20 cellular contexts compared by ENCODE assay signal in genomic region chr12:12874014-12874413, GRCh38. TPM values are rescaled to one million over a fixed set of nuclear protein-coding genes. Genes with fewer than 3 reads are reported as not detected.
DNase-seq lines count a peak whose midpoint lies in the region; ATAC-seq, FAIRE-seq and TF ChIP-seq lines count a peak whose summit lies in the region.
"Had no signal": no experiment of that assay in that cellular context is flagged by ENCODE, and none has a peak within 500 bp of the region (broad histone marks: within the 10 kb centered on the region; RNA-seq: fewer than 3 reads in every experiment).

No MANE protein-coding gene starts in this region.

- WGBS in A549 (ENCODE audit: missing lambda C conversion rate) = 71% methylated on average over 1 of the region's 1 CpG
- WGBS in HepG2 (ENCODE audit: low lambda C conversion rate) = 60% methylated on average over 1 of the region's 1 CpG

- in situ Hi-C loops in HepG2 (cut with HindIII; ENCODE audit: extremely low pct_ligation_motif_present, low pct_unique_long_range_greater_than_20kb) = loop anchor here (5.0 kb wide), 1 partner anchor 37 kb away; no protein-coding TSS in a partner anchor

- peaks cover 47% of the 10 kb centered on the region for H3K4me1 Mint-ChIP-seq in mesothelial cell of epicardium
- no peaks in the 10 kb centered on the region for H3K4me1 Mint-ChIP-seq in T-helper 2 cell treated with Interferon-gamma antibody and Interleukin-4, amounts not matched to agents 5 μg/mL and 100 μg/mL, for 36 hours (ENCODE audit: low read depth)
- H3K4me1 Mint-ChIP-seq: activated naive CD8-positive, alpha-beta T cell treated with anti-CD3 and anti-CD28 coated beads, Interleukin-2, amount 50 U/mL, for 24 hours had no signal

- TF ChIP-seq EP300 in A549 (IDR thresholded peaks at IDR 0.05) = no peak
- no peak for TF ChIP-seq EP300 in HepG2 (IDR thresholded peaks at IDR 0.05; ENCODE audit: low read depth in 2 of 2, low read length in 2 of 2)
- TF ChIP-seq EP300 in HepG2 (CRISPR knock-in tag; IDR thresholded peaks at IDR 0.05; ENCODE audit: borderline replicate concordance) = no peak

- no peaks in the 10 kb centered on the region for H3K27me3 Mint-ChIP-seq in mesothelial cell of epicardium (ENCODE audit: low read depth)
- no peaks in the 10 kb centered on the region for H3K27me3 Mint-ChIP-seq in T-helper 2 cell treated with Interferon-gamma antibody and Interleukin-4, amounts not matched to agents 5 μg/mL and 100 μg/mL, for 36 hours (ENCODE audit: low read depth)
- H3K27me3 Mint-ChIP-seq: activated naive CD8-positive, alpha-beta T cell treated with anti-CD3 and anti-CD28 coated beads, Interleukin-2, amount 50 U/mL, for 24 hours had no signal

- FAIRE-seq in A549 (lab: Jason Lieb, UNC) (no peak), keratinocyte (lab: Jason Lieb, UNC) (no peak), HepG2 (lab: Jason Lieb, UNC) (no peak)
- FAIRE-seq: bronchial epithelial cell, GM12891 had no signal

- H3K27ac ChIP-seq in A549 = peak overlapping the region; percentile 97 to 98
- peak overlapping the region; percentile 97 for H3K27ac ChIP-seq in RWPE2 (ENCODE audit: poor library complexity, severe bottlenecking)
- peak overlapping the region; percentile 94 for H3K27ac ChIP-seq in keratinocyte (ENCODE audit: control insufficient read depth, insufficient read depth, low read length)
- no peak overlapping the region for H3K27ac ChIP-seq in HepG2 (ENCODE audit: extremely low read length, insufficient read depth, low read length)
- H3K27ac ChIP-seq: gastrocnemius medialis had no signal

- no peak for TF ChIP-seq RAD21 in A549 (conservative IDR thresholded peaks at IDR 0.05 in 1 of 2, IDR thresholded peaks at IDR 0.05 in 1 of 2)
- no peak for TF ChIP-seq RAD21 in HepG2 (CRISPR knock-in tag; IDR thresholded peaks at IDR 0.05)

- H2AFZ ChIP-seq in keratinocyte (ENCODE audit: control insufficient read depth, low read length) (no peak overlapping the region), HepG2 (ENCODE audit: low read length) (no peak overlapping the region)

- no peak overlapping the region for H3K4me3 Mint-ChIP-seq in mesothelial cell of epicardium
- H3K4me3 Mint-ChIP-seq in T-helper 2 cell treated with Interferon-gamma antibody and Interleukin-4, amounts not matched to agents 5 μg/mL and 100 μg/mL, for 36 hours = no peak overlapping the region
- H3K4me3 Mint-ChIP-seq: activated naive CD8-positive, alpha-beta T cell treated with anti-CD3 and anti-CD28 coated beads, Interleukin-2, amount 50 U/mL, for 24 hours; neural crest cell had no signal

- H3K9me3 ChIP-seq in A549 = peaks cover 6% of the 10 kb centered on the region; the same call in 2 of the 3 replicates
- H3K9me3 ChIP-seq in RWPE2 (ENCODE audit: severe bottlenecking) = no peaks in the 10 kb centered on the region
- H3K9me3 ChIP-seq in keratinocyte (ENCODE audit: control insufficient read depth, low read depth, low read length) = no peaks in the 10 kb centered on the region
- H3K9me3 ChIP-seq in HepG2 (ENCODE audit: low read length) = no peaks in the 10 kb centered on the region
- H3K9me3 ChIP-seq: gastrocnemius medialis had no signal

- no peak overlapping the region for H3K27ac Mint-ChIP-seq in mesothelial cell of epicardium
- no peak overlapping the region for H3K27ac Mint-ChIP-seq in T-helper 2 cell treated with Interferon-gamma antibody and Interleukin-4, amounts not matched to agents 5 μg/mL and 100 μg/mL, for 36 hours
- H3K27ac Mint-ChIP-seq: activated naive CD8-positive, alpha-beta T cell treated with anti-CD3 and anti-CD28 coated beads, Interleukin-2, amount 50 U/mL, for 24 hours had no signal

- H3K36me3 Mint-ChIP-seq in mesothelial cell of epicardium = peaks cover 2% of the 10 kb centered on the region
- no peaks in the 10 kb centered on the region for H3K36me3 Mint-ChIP-seq in T-helper 2 cell treated with Interferon-gamma antibody and Interleukin-4, amounts not matched to agents 5 μg/mL and 100 μg/mL, for 36 hours (ENCODE audit: low read depth)

- TF ChIP-seq CTCF in A549 (IDR thresholded peaks at IDR 0.05) (no peak), RWPE2 (IDR thresholded peaks at IDR 0.05; ENCODE audit: poor library complexity, severe bottlenecking) (no peak), keratinocyte (optimal IDR thresholded peaks at IDR 0.05 in 1 of 3, IDR thresholded peaks at IDR 0.05 in 1 of 3, conservative IDR thresholded peaks at IDR 0.05 in 1 of 3; ENCODE audit: extremely low read depth in 1 of 3, insufficient read depth in 2 of 3, low read length in 3 of 3) (no peak), HepG2 (CRISPR knock-in tag; IDR thresholded peaks at IDR 0.05) (no peak), mesothelial cell of epicardium (IDR thresholded peaks at IDR 0.05; ENCODE audit: unreplicated experiment) (no peak)

- BruUV-seq in HepG2 (replicated peaks; lab: Mats Ljungman, UMichigan) = no TSS peak

- H3K27me3 ChIP-seq in RWPE2 (ENCODE audit: insufficient read depth, poor library complexity, severe bottlenecking) (no peaks in the 10 kb centered on the region), keratinocyte (ENCODE audit: control insufficient read depth, extremely low read depth, insufficient read depth, low read length) (no peaks in the 10 kb centered on the region), HepG2 (ENCODE audit: control insufficient read depth in 1 of 2, insufficient read depth in 2 of 2, low read length in 2 of 2) (no peaks in the 10 kb centered on the region)
- H3K27me3 ChIP-seq: gastrocnemius medialis had no signal

- dilution Hi-C loops in keratinocyte (cut with MboI; ENCODE audit: extremely low pct_ligation_motif_present, low sequenced_read_pairs) = no loop called here

- POLR2A ChIA-PET in A549 (lab: Yijun Ruan, JAX) (interaction anchor here (0.9 to 3.3 kb wide), 2 partner anchors 9 to 17 kb away, joined by 6 to 28 read pairs; partner anchors contain the start of gene GPRC5A), HepG2 (lab: Yijun Ruan, JAX) (no interaction called here)

- H3K79me2 ChIP-seq in keratinocyte (ENCODE audit: control insufficient read depth, insufficient read depth, low read length) = no peaks in the 10 kb centered on the region
- no peaks in the 10 kb centered on the region for H3K79me2 ChIP-seq in HepG2 (ENCODE audit: insufficient read depth, low read length)

- H3K4me1 ChIP-seq in A549 (peaks cover 77% of the 10 kb centered on the region), RWPE2 (ENCODE audit: insufficient read depth, poor library complexity, severe bottlenecking) (peaks cover 44% of the 10 kb centered on the region), keratinocyte (ENCODE audit: control insufficient read depth, extremely low read depth, insufficient read depth, low read length) (peaks cover 54% of the 10 kb centered on the region), HepG2 (ENCODE audit: insufficient read depth, low read length) (peaks cover 17% of the 10 kb centered on the region)
- H3K4me1 ChIP-seq: gastrocnemius medialis had no signal

- H3K4me3 ChIP-seq in A549 (no peak overlapping the region), RWPE2 (ENCODE audit: severe bottlenecking) (no peak overlapping the region), keratinocyte (ENCODE audit: control insufficient read depth in 2 of 3, extremely low read depth in 1 of 3, insufficient read depth in 2 of 3, low read depth in 1 of 3, low read length in 3 of 3) (no peak overlapping the region), HepG2 (replicated peaks in 1 of 3; ENCODE audit: insufficient read depth in 1 of 3, low read depth in 2 of 3, low read length in 3 of 3) (no peak overlapping the region)
- H3K4me3 ChIP-seq: gastrocnemius medialis had no signal

- H4K20me1 ChIP-seq in keratinocyte (ENCODE audit: control insufficient read depth, extremely low read depth, insufficient read depth, low read length) (no peaks in the 10 kb centered on the region), HepG2 (ENCODE audit: insufficient read depth, low read length) (no peaks in the 10 kb centered on the region)

- ATAC-seq in A549 (no peak), RWPE2 (ENCODE audit: low read depth) (no peak), HepG2 (no peak)
- ATAC-seq: activated naive CD8-positive, alpha-beta T cell treated with anti-CD3 and anti-CD28 coated beads, Interleukin-2, amount 50 U/mL, for 24 hours; gastrocnemius medialis had no signal

- TF ChIP-seq POLR2A in A549 (IDR thresholded peaks at IDR 0.05; ENCODE audit: low read length) (no peak), HepG2 (IDR thresholded peaks at IDR 0.05; ENCODE audit: insufficient read depth in 1 of 2, low read depth in 2 of 2, low read length in 2 of 2) (no peak)

- no peaks in the 10 kb centered on the region for H3K9me1 ChIP-seq in keratinocyte (ENCODE audit: control insufficient read depth, extremely low read depth, insufficient read depth, low read length)

- intact Hi-C loops in HepG2 (cut with micrococcal nuclease; ENCODE audit: unreplicated experiment) = no loop called here

- H3K36me3 ChIP-seq in RWPE2 (ENCODE audit: low read depth) = no peaks in the 10 kb centered on the region
- peaks cover 0 to 1% of the 10 kb centered on the region in 2 experiments for H3K36me3 ChIP-seq in keratinocyte (ENCODE audit: control insufficient read depth in 2 of 2, extremely low read depth in 1 of 2, insufficient read depth in 2 of 2, low read length in 2 of 2)
- H3K36me3 ChIP-seq in HepG2 (replicated peaks in 1 of 2; ENCODE audit: control insufficient read depth in 1 of 2, insufficient read depth in 2 of 2, low read length in 2 of 2) = no peaks in the 10 kb centered on the region
- H3K36me3 ChIP-seq: gastrocnemius medialis had no signal

- H3K4me2 ChIP-seq in A549 (peak overlapping the region; percentile 86), keratinocyte (ENCODE audit: control insufficient read depth, extremely low read depth, insufficient read depth, low read depth, low read length) (no peak overlapping the region), HepG2 (ENCODE audit: low read depth, low read length) (no peak overlapping the region)

- H3K9ac ChIP-seq in keratinocyte (ENCODE audit: control insufficient read depth, extremely low read depth, insufficient read depth, low read length) (no peak overlapping the region), HepG2 (ENCODE audit: insufficient read depth, low read depth, low read length) (no peak overlapping the region)

- H3K9me3 Mint-ChIP-seq in mesothelial cell of epicardium = peaks cover 5% of the 10 kb centered on the region
- no peaks in the 10 kb centered on the region for H3K9me3 Mint-ChIP-seq in T-helper 2 cell treated with Interferon-gamma antibody and Interleukin-4, amounts not matched to agents 5 μg/mL and 100 μg/mL, for 36 hours
- H3K9me3 Mint-ChIP-seq: activated naive CD8-positive, alpha-beta T cell treated with anti-CD3 and anti-CD28 coated beads, Interleukin-2, amount 50 U/mL, for 24 hours; neural crest cell had no signal

- DNase-seq in A549 (ENCODE audit: low read depth in 1 of 2, low spot score in 1 of 2) = no peak
- DNase-seq in HT-29 (ENCODE audit: low spot score) = peak; percentile 43
- no peak for DNase-seq in RWPE2 (ENCODE audit: low spot score)
- DNase-seq in keratinocyte (ENCODE audit: low read depth, low spot score) = no peak
- DNase-seq in cerebellar cortex (ENCODE audit: low spot score) = no peak
- DNase-seq in HepG2 (ENCODE audit: low spot score) = no peak
- no peak for DNase-seq in mesothelial cell of epicardium (ENCODE audit: low spot score in 2 of 2, unreplicated experiment in 2 of 2)
- no peak for DNase-seq in T-helper 2 cell treated with Interferon-gamma antibody and Interleukin-4, amounts not matched to agents 5 μg/mL and 100 μg/mL, for 36 hours (ENCODE audit: low spot score)
- DNase-seq: activated CD4-positive, alpha-beta T cell treated with anti-CD3 and anti-CD28 coated beads for 48 hours; activated naive CD8-positive, alpha-beta T cell treated with anti-CD3 and anti-CD28 coated beads, Interleukin-2, amount 50 U/mL, for 24 hours; DMS 273 treated with DMSO at 0.1 percent for 48 hours; erythroblast; gastrocnemius medialis; NCI-H146; NCI-H774; stimulated activated CD8-positive, alpha-beta memory T cell treated with anti-CD3 and anti-CD28 coated beads, Interleukin-4, amount 100 ng/mL, for 48 hours; SW 1271 had no signal

- CTCF ChIA-PET in A549 (lab: Yijun Ruan, JAX) (interaction anchor here (0.9 to 5.0 kb wide), 5 partner anchors 9 to 37 kb away, joined by 3 to 34 read pairs (median 6); partner anchors contain the start of gene GPRC5A), HepG2 (lab: Yijun Ruan, JAX; ENCODE audit: low intra/inter-chr PET ratio, low total read pairs) (no interaction called here)

RNA-seq across cellular contexts. Expression of gene GPRC5A, which starts 17.3 kb away (rescaled TPM):
- 296 and 321 TPM in 2 replicates for polyA plus RNA-seq in A549 (2011; rRNA removed)
- polyA plus RNA-seq in A549 (2012; cell fraction: cytosol; rRNA removed) = 275 and 331 TPM in 2 replicates
- 582 and 654 TPM in 2 replicates for polyA plus RNA-seq in A549 (2012; cell fraction: nucleus; rRNA removed)
- 173 to 207 TPM (median 197 TPM) in 3 replicates for polyA plus RNA-seq in A549 (2017; fragmentation: RNase III; extraction: RNeasy Plus Mini Kit Qiagen cat#74134 plus additional on column Dnase treatment)
- 913 and 975 TPM in 2 replicates for polyA minus RNA-seq in A549 (2011; rRNA and poly(A)+ RNA removed)
- 162 and 185 TPM in 2 replicates for total RNA-seq in HT-29 (2014; rRNA removed; shearing (Covaris generic))
- polyA plus RNA-seq in keratinocyte = 25.5 to 73.6 TPM (median 28.8 TPM) in 3 replicates
- polyA plus RNA-seq in keratinocyte (2011; ENCODE audit: low read depth) = 7.3 TPM
- 14.9 and 26.4 TPM in 2 replicates for polyA plus RNA-seq in keratinocyte (2011; cell fraction: cytosol; rRNA removed)
- 98.1 and 149 TPM in 2 replicates for polyA plus RNA-seq in keratinocyte (2011; cell fraction: nucleus; rRNA removed)
- 21.0 and 27.1 TPM in 2 replicates for polyA plus RNA-seq in keratinocyte (2012; ENCODE audit: low replicate concordance)
- 103 to 158 TPM (median 139 TPM) in 3 replicates for polyA minus RNA-seq in keratinocyte
- 30.7 TPM for polyA minus RNA-seq in keratinocyte (2011; cell fraction: cytosol; rRNA and poly(A)+ RNA removed)
- polyA minus RNA-seq in keratinocyte (2011; cell fraction: nucleus; rRNA and poly(A)+ RNA removed) = 106 and 122 TPM in 2 replicates
- total RNA-seq in HepG2 (2016; rRNA removed; fragmentation: Illumina TruSeq; extraction: Trizol) = 0.24 and 0.27 TPM in 2 replicates
- total RNA-seq in HepG2 (2016; cell fraction: cytosol; rRNA removed; fragmentation: Illumina TruSeq; extraction: Trizol; ENCODE audit: low read depth) = 0.18 TPM in 1 of 2 replicates, not detected in the other
- total RNA-seq in HepG2 (2016; cell fraction: insoluble cytoplasmic fraction; rRNA removed; fragmentation: Illumina TruSeq; extraction: Trizol) = 0.18 and 0.80 TPM in 2 replicates
- 0.06 and 0.07 TPM in 2 replicates for total RNA-seq in HepG2 (2016; cell fraction: membrane; rRNA removed; fragmentation: Illumina TruSeq; extraction: Trizol)
- 0.63 and 1.0 TPM in 2 replicates for total RNA-seq in HepG2 (2016; cell fraction: nucleus; rRNA removed; fragmentation: Illumina TruSeq; extraction: Trizol)
- 3.0 and 3.3 TPM in 2 replicates for polyA plus RNA-seq in HepG2 (2011; rRNA removed)
- 3.3 TPM in 2 replicates for polyA plus RNA-seq in HepG2 (2011; cell fraction: cytosol; rRNA removed)
- 1.1 and 1.2 TPM in 2 replicates for polyA plus RNA-seq in HepG2 (2011; cell fraction: nucleus; rRNA removed)
- polyA plus RNA-seq in HepG2 (2012) = 0.38 and 0.91 TPM in 2 replicates
- 0.05 and 0.16 TPM in 2 replicates for polyA plus RNA-seq in HepG2 (2016; cell fraction: cytosol; fragmentation: Illumina TruSeq; extraction: Trizol; ENCODE audit: low read depth)
- 0.49 and 0.73 TPM in 2 replicates for polyA plus RNA-seq in HepG2 (2016; cell fraction: insoluble cytoplasmic fraction; fragmentation: Illumina TruSeq; extraction: Trizol; ENCODE audit: low read depth)
- polyA plus RNA-seq in HepG2 (2016; cell fraction: membrane; fragmentation: Illumina TruSeq; extraction: Trizol; ENCODE audit: low read depth) = 0.24 and 0.27 TPM in 2 replicates
- polyA plus RNA-seq in HepG2 (2016; cell fraction: nucleus; fragmentation: Illumina TruSeq; extraction: Trizol; ENCODE audit: insufficient read depth, low read depth) = 1.00 and 1.3 TPM in 2 replicates
- polyA minus RNA-seq in HepG2 (2011; rRNA and poly(A)+ RNA removed; ENCODE audit: low replicate concordance) = 20.8 and 1,453 TPM in 2 replicates
- 2.6 and 2.8 TPM in 2 replicates for polyA minus RNA-seq in HepG2 (2011; cell fraction: cytosol; rRNA and poly(A)+ RNA removed)
- 1.1 and 1.4 TPM in 2 replicates for polyA minus RNA-seq in HepG2 (2011; cell fraction: nucleus; rRNA and poly(A)+ RNA removed)
- 107 to 116 TPM (median 108 TPM) in 3 replicates for total RNA-seq in mesothelial cell of epicardium
- total RNA-seq: neural crest cell had no signal

Comparison
In these comparisons a context has a peak if more than half of its experiments do, and no peak if none do; other contexts are left out.
1. RNA of gene GPRC5A, which starts 17.3 kb away (total RNA-seq): 162 to 185 TPM in HT-29 and 107 to 116 TPM in mesothelial cell of epicardium; 0.06 to 1.0 TPM in HepG2; every median in the first group is over 10 times any median in the second.